Comparison of ENCODE assay signal across 31 cellular contexts in genomic region chr14:58398495-58398894, GRCh38. TPM values are rescaled to one million over a fixed set of nuclear protein-coding genes. Genes with fewer than 3 reads are reported as not detected.
"Had no signal": no experiment of that assay in that cellular context is flagged by ENCODE, and none has a peak within 500 bp of the region (broad histone marks: within the 10 kb centered on the region; RNA-seq: fewer than 3 reads in every experiment).

No MANE protein-coding gene starts in this region.

- FAIRE-seq: urothelium cell line had no signal

- H3K27me3 ChIP-seq: stomach, suprapubic skin, testis, thyroid gland, tibial artery, tibial nerve, transverse colon, upper lobe of left lung, upper lobe of right lung, uterus, vagina had no signal

- H3K27me3 Mint-ChIP-seq: stimulated activated memory B cell treated with anti-CD40 and anti-IgM and Interleukin-4, amounts not matched to agents 10 μg/mL and 1 μg/mL and 100 μg/mL, for 72 hours; stimulated activated naive B cell treated with anti-CD40 and anti-IgM and Interleukin-4, amounts not matched to agents 10 μg/mL and 1 μg/mL and 100 μg/mL, for 72 hours; stimulated activated naive CD8-positive, alpha-beta T cell treated with anti-CD3 and anti-CD28 coated beads, Interleukin-15, amount 100 ng/mL, for 72 hours; stimulated activated naive CD8-positive, alpha-beta T cell treated with anti-CD3 and anti-CD28 coated beads, Interleukin-15, Interleukin-2, amounts not matched to agents 100 ng/mL and 50 ng/mL, for 24 hours had no signal

- H3K9me3 Mint-ChIP-seq: stimulated activated effector memory CD8-positive, alpha-beta T cell treated with anti-CD3 and anti-CD28 coated beads, Interleukin-12 subunit alpha, Interleukin-12 subunit beta, amount 100 ng/mL, for 72 hours; stimulated activated memory B cell treated with anti-CD40 and anti-IgM and Interleukin-4, amounts not matched to agents 10 μg/mL and 1 μg/mL and 100 μg/mL, for 72 hours; stimulated activated naive B cell treated with anti-CD40 and anti-IgM and Interleukin-4, amounts not matched to agents 10 μg/mL and 1 μg/mL and 100 μg/mL, for 72 hours; stimulated activated naive CD8-positive, alpha-beta T cell treated with anti-CD3 and anti-CD28 coated beads, Interleukin-15, amount 100 ng/mL, for 72 hours; stimulated activated naive CD8-positive, alpha-beta T cell treated with anti-CD3 and anti-CD28 coated beads, Interleukin-15, Interleukin-2, amounts not matched to agents 100 ng/mL and 50 ng/mL, for 24 hours; type B pancreatic cell had no signal

- DNase-seq: stimulated activated CD4-positive, alpha-beta T cell treated with anti-CD3 and anti-CD28 coated beads, Interleukin-2, amount 100 ng/mL, for 48 hours; stimulated activated CD4-positive, alpha-beta T cell treated with anti-CD3 and anti-CD28 coated beads, Interleukin-4, amount 100 ng/mL, for 24 hours; stimulated activated CD4-positive, alpha-beta T cell treated with anti-CD3 and anti-CD28 coated beads, Interleukin-4, amount 100 ng/mL, for 4 hours; stimulated activated CD8-positive, alpha-beta memory T cell treated with anti-CD3 and anti-CD28 coated beads, Interleukin-4, amount 100 ng/mL, for 48 hours; stimulated activated naive B cell treated with anti-CD40 and anti-IgM and Interleukin-4, amounts not matched to agents 10 μg/mL and 1 μg/mL and 100 μg/mL, for 72 hours; stimulated activated naive CD4-positive, alpha-beta T cell; stimulated activated naive CD4-positive, alpha-beta T cell treated with Interleukin-2 at 50 U/mL for 16 hours; stimulated activated naive CD8-positive, alpha-beta T cell treated with anti-CD3 and anti-CD28 coated beads, Interleukin-15, amount 100 ng/mL, for 72 hours; stimulated activated naive CD8-positive, alpha-beta T cell treated with anti-CD3 and anti-CD28 coated beads, Interleukin-15, Interleukin-2, amounts not matched to agents 100 U/mL and 50 U/mL, for 24 hours; stomach; substantia nigra; testis; thyroid gland; tibial artery; transverse colon; trophoblast cell; upper lobe of left lung; upper lobe of right lung; uterus had no signal

- H3K36me3 Mint-ChIP-seq: stimulated activated effector memory CD8-positive, alpha-beta T cell treated with anti-CD3 and anti-CD28 coated beads, Interleukin-12 subunit alpha, Interleukin-12 subunit beta, amount 100 ng/mL, for 72 hours had no signal

- H3K9me3 ChIP-seq: stomach, suprapubic skin, testis, thoracic aorta, thyroid gland, tibial artery, tibial nerve, transverse colon, upper lobe of left lung, upper lobe of right lung, uterus, vagina had no signal

- H3K4me3 Mint-ChIP-seq: stimulated activated effector memory CD8-positive, alpha-beta T cell treated with anti-CD3 and anti-CD28 coated beads, Interleukin-12 subunit alpha, Interleukin-12 subunit beta, amount 100 ng/mL, for 72 hours; stimulated activated memory B cell treated with anti-CD40 and anti-IgM and Interleukin-4, amounts not matched to agents 10 μg/mL and 1 μg/mL and 100 μg/mL, for 72 hours; stimulated activated naive B cell treated with anti-CD40 and anti-IgM and Interleukin-4, amounts not matched to agents 10 μg/mL and 1 μg/mL and 100 μg/mL, for 72 hours; stimulated activated naive CD8-positive, alpha-beta T cell treated with anti-CD3 and anti-CD28 coated beads, Interleukin-15, amount 100 ng/mL, for 72 hours; stimulated activated naive CD8-positive, alpha-beta T cell treated with anti-CD3 and anti-CD28 coated beads, Interleukin-15, Interleukin-2, amounts not matched to agents 100 ng/mL and 50 ng/mL, for 24 hours; type B pancreatic cell had no signal

- H3K27ac Mint-ChIP-seq: stimulated activated effector memory CD8-positive, alpha-beta T cell treated with anti-CD3 and anti-CD28 coated beads, Interleukin-12 subunit alpha, Interleukin-12 subunit beta, amount 100 ng/mL, for 72 hours; stimulated activated memory B cell treated with anti-CD40 and anti-IgM and Interleukin-4, amounts not matched to agents 10 μg/mL and 1 μg/mL and 100 μg/mL, for 72 hours; stimulated activated naive B cell treated with anti-CD40 and anti-IgM and Interleukin-4, amounts not matched to agents 10 μg/mL and 1 μg/mL and 100 μg/mL, for 72 hours; stimulated activated naive CD8-positive, alpha-beta T cell treated with anti-CD3 and anti-CD28 coated beads, Interleukin-15, Interleukin-2, amounts not matched to agents 100 ng/mL and 50 ng/mL, for 24 hours; type B pancreatic cell had no signal

- H3K27ac ChIP-seq: stomach, suprapubic skin, testis, thoracic aorta, thyroid gland, tibial artery, tibial nerve, transverse colon, upper lobe of left lung, upper lobe of right lung, uterus, vagina had no signal

- ATAC-seq: stimulated activated effector memory CD8-positive, alpha-beta T cell treated with anti-CD3 and anti-CD28 coated beads, Interleukin-12 subunit alpha, Interleukin-12 subunit beta, amount 100 ng/mL, for 72 hours; stimulated activated memory B cell treated with anti-CD40 and anti-IgM and Interleukin-4, amounts not matched to agents 10 μg/mL and 1 μg/mL and 100 μg/mL, for 72 hours; stimulated activated naive B cell treated with anti-CD40 and anti-IgM and Interleukin-4, amounts not matched to agents 10 μg/mL and 1 μg/mL and 100 μg/mL, for 72 hours; stimulated activated naive CD8-positive, alpha-beta T cell treated with anti-CD3 and anti-CD28 coated beads, Interleukin-15, amount 100 ng/mL, for 72 hours; stimulated activated naive CD8-positive, alpha-beta T cell treated with anti-CD3 and anti-CD28 coated beads, Interleukin-15, Interleukin-2, amounts not matched to agents 100 U/mL and 50 U/mL, for 24 hours; upper lobe of right lung had no signal

RNA-seq across cellular contexts. Expression of gene TOMM20L, which starts 2.8 kb away (rescaled TPM):
- total RNA-seq: stomach, temporal lobe, thoracic aorta, thyroid gland, transverse colon, upper lobe of right lung, ureter, urinary bladder, vagina had no signal
